In the genomic region with DNA sequence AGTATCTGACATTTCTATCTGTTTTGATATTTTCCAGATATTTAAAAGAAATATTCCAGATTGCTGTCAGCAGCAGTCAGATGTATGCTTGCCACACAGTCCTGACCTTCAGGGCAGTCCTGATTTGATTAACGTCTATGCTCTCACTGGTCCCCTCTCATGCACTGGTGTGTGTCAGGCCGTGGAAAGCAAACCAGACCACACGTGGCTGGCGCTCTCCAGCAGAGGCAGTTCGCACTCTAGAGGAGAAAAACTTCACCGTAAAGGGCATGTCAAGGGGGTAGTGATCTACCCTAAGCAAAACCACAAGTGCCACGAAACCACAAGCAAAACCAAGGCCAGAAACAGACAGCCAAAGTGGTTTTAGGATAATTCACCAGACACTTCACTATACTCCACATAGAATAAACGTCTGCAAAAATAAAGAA, we compare ENCODE assay signal across 10 cellular contexts. TPM values are rescaled to one million over a fixed set of nuclear protein-coding genes. Genes with fewer than 3 reads are reported as not detected.
DNase-seq lines count a peak whose midpoint lies in the region; ATAC-seq and TF ChIP-seq lines count a peak whose summit lies in the region.
"Had no signal": no experiment of that assay in that cellular context is flagged by ENCODE, and none has a peak within 500 bp of the region (broad histone marks: within the 10 kb centered on the region; RNA-seq: fewer than 3 reads in every experiment).

No MANE protein-coding gene starts in this region.

- intact Hi-C loops in heart right ventricle (cut with DNase I) = no loop called here
- intact Hi-C loops in left ventricle myocardium inferior (cut with micrococcal nuclease) = no loop called here

- DNase-seq in heart right ventricle (no peak), left ventricle myocardium inferior (no peak), occipital lobe (lab: John Stamatoyannopoulos, UW) (no peak)
- DNase-seq in stimulated activated naive CD8-positive, alpha-beta T cell treated with anti-CD3 and anti-CD28 coated beads, Interleukin-15, amount 100 ng/mL, for 72 hours = peak in 1 of 2 donors; percentile 24
- DNase-seq: islet precursor cell, sigmoid colon had no signal

- H3K9me3 Mint-ChIP-seq in activated T-helper 17 cell treated with anti-CD3 and anti-CD28 coated beads, Interleukin-2, amount 50 U/mL, for 72 hours = no peaks in the 10 kb centered on the region
- H3K9me3 Mint-ChIP-seq in stimulated activated naive CD8-positive, alpha-beta T cell treated with anti-CD3 and anti-CD28 coated beads, Interleukin-15, amount 100 ng/mL, for 72 hours = no peaks in the 10 kb centered on the region

- no peak overlapping the region for H3K27ac ChIP-seq in heart right ventricle
- H3K27ac ChIP-seq in left ventricle myocardium inferior (replicated peaks) = no peak overlapping the region

- no peaks in the 10 kb centered on the region for H3K27me3 ChIP-seq in heart right ventricle
- no peaks in the 10 kb centered on the region for H3K27me3 ChIP-seq in left ventricle myocardium inferior (ENCODE audit: low read depth)
- H3K27me3 ChIP-seq: sigmoid colon had no signal

- no peak overlapping the region for H3K4me3 ChIP-seq in heart right ventricle
- no peak overlapping the region for H3K4me3 ChIP-seq in left ventricle myocardium inferior
- H3K4me3 ChIP-seq: sigmoid colon had no signal

- H3K36me3 ChIP-seq in heart right ventricle (peaks cover 0 to 96% (median 20%) of the 10 kb centered on the region in 9 donors), left ventricle myocardium inferior (peaks cover 84% of the 10 kb centered on the region)

- TF ChIP-seq CTCF in heart right ventricle (IDR thresholded peaks at IDR 0.05) (no peak), left ventricle myocardium inferior (IDR thresholded peaks at IDR 0.05; ENCODE audit: borderline replicate concordance) (no peak)

- H3K36me3 Mint-ChIP-seq in activated T-helper 17 cell treated with anti-CD3 and anti-CD28 coated beads, Interleukin-2, amount 50 U/mL, for 72 hours (ENCODE audit: low read depth) = peaks cover 80% of the 10 kb centered on the region

- ATAC-seq in heart right ventricle (peak; percentile 43 to 82 (median 62)), HG03432 (IDR thresholded peaks at IDR 0.05; ENCODE audit: unreplicated experiment) (peak; percentile 85), HG03439 (IDR thresholded peaks at IDR 0.05; ENCODE audit: unreplicated experiment) (no peak), GM19035 (IDR thresholded peaks at IDR 0.05; ENCODE audit: unreplicated experiment) (no peak)
- peak; percentile 77 for ATAC-seq in activated T-helper 17 cell treated with anti-CD3 and anti-CD28 coated beads, Interleukin-2, amount 50 U/mL, for 72 hours (replicated peaks)
- ATAC-seq in stimulated activated naive CD8-positive, alpha-beta T cell treated with anti-CD3 and anti-CD28 coated beads, Interleukin-15, amount 100 ng/mL, for 72 hours = peak; percentile 80

- WGBS in heart right ventricle, 2 donors = 49 to 59% methylated on average over 8 of the region's 8 CpGs

- H3K4me1 ChIP-seq in heart right ventricle = peaks cover 0 to 28% (median 7%) of the 10 kb centered on the region in 9 donors
- peaks cover 21% of the 10 kb centered on the region for H3K4me1 ChIP-seq in left ventricle myocardium inferior

- H3K4me3 Mint-ChIP-seq in activated T-helper 17 cell treated with anti-CD3 and anti-CD28 coated beads, Interleukin-2, amount 50 U/mL, for 72 hours = peak overlapping the region; percentile 17
- H3K4me3 Mint-ChIP-seq in stimulated activated naive CD8-positive, alpha-beta T cell treated with anti-CD3 and anti-CD28 coated beads, Interleukin-15, amount 100 ng/mL, for 72 hours = no peak overlapping the region

- no peaks in the 10 kb centered on the region for H3K27me3 Mint-ChIP-seq in activated T-helper 17 cell treated with anti-CD3 and anti-CD28 coated beads, Interleukin-2, amount 50 U/mL, for 72 hours
- no peaks in the 10 kb centered on the region for H3K27me3 Mint-ChIP-seq in stimulated activated naive CD8-positive, alpha-beta T cell treated with anti-CD3 and anti-CD28 coated beads, Interleukin-15, amount 100 ng/mL, for 72 hours

- H3K27ac Mint-ChIP-seq in activated T-helper 17 cell treated with anti-CD3 and anti-CD28 coated beads, Interleukin-2, amount 50 U/mL, for 72 hours = peak overlapping the region; percentile 46
- H3K27ac Mint-ChIP-seq in stimulated activated naive CD8-positive, alpha-beta T cell treated with anti-CD3 and anti-CD28 coated beads, Interleukin-15, amount 100 ng/mL, for 72 hours = no peak overlapping the region

- H3K9me3 ChIP-seq in heart right ventricle (no peaks in the 10 kb centered on the region), left ventricle myocardium inferior (replicated peaks) (no peaks in the 10 kb centered on the region)
- H3K9me3 ChIP-seq: sigmoid colon had no signal

- peaks cover 16% of the 10 kb centered on the region for H3K4me1 Mint-ChIP-seq in activated T-helper 17 cell treated with anti-CD3 and anti-CD28 coated beads, Interleukin-2, amount 50 U/mL, for 72 hours
- peaks cover 30% of the 10 kb centered on the region for H3K4me1 Mint-ChIP-seq in stimulated activated naive CD8-positive, alpha-beta T cell treated with anti-CD3 and anti-CD28 coated beads, Interleukin-15, amount 100 ng/mL, for 72 hours

RNA-seq across cellular contexts. Expression of a gene that starts 26.5 kb away (rescaled TPM):
- total RNA-seq in heart right ventricle = 10 to 100 TPM in 9 of 10 donors, 1 to 10 TPM in 1; 9.9 to 48.3 (median 13.1) TPM
- 10 to 100 TPM in 1 of 2 donors, 1 to 10 TPM in 1; 6.7 to 27.1 TPM for polyA plus RNA-seq in heart right ventricle
- 16.4 TPM for total RNA-seq in left ventricle myocardium inferior
- total RNA-seq in activated T-helper 17 cell treated with anti-CD3 and anti-CD28 coated beads, Interleukin-2, amount 50 U/mL, for 72 hours = 10 to 100 TPM; 17.4 to 43.6 TPM
- total RNA-seq in occipital lobe = 3.0 TPM

Comparison
In these comparisons a context has a peak if more than half of its experiments do, and no peak if none do; other contexts are left out.
1. ATAC-seq: peak in heart right ventricle (8 of 8), HG03432 (single experiment), activated T-helper 17 cell treated with anti-CD3 and anti-CD28 coated beads, Interleukin-2, amount 50 U/mL, for 72 hours (single experiment) and stimulated activated naive CD8-positive, alpha-beta T cell treated with anti-CD3 and anti-CD28 coated beads, Interleukin-15, amount 100 ng/mL, for 72 hours (single experiment); none in HG03439 (single experiment) and GM19035 (single experiment).